ENCODE assay signal across 1 cellular context in genomic region chr1:148522561-148523204, GRCh38.
TF ChIP-seq lines count a peak whose summit lies in the region.

No MANE protein-coding gene starts in this region.

TF ChIP-seq in K562, 482 proteins besides CTCF, POLR2A, EP300 and RAD21 (continued from another document):
- TF ChIP-seq ARID4B (CRISPR knock-in tag; IDR thresholded peaks at IDR 0.05): peak; percentile 92
- TF ChIP-seq RUNX1 (IDR thresholded peaks at IDR 0.05; ENCODE audit: low read depth): peak; percentile 100
- TF ChIP-seq NR1H2 (CRISPR knock-in tag; IDR thresholded peaks at IDR 0.05): peak; percentile 96; the same call in 1 of the 2 replicates
- peak; percentile 92; the same call in 1 of the 2 replicates for TF ChIP-seq RERE (CRISPR knock-in tag; IDR thresholded peaks at IDR 0.05; ENCODE audit: borderline replicate concordance)
- 0 out of 2 replicates have a peak, but pooled peaks have one; percentile 19 for TF ChIP-seq IFI16 (CRISPR knock-in tag; IDR thresholded peaks at IDR 0.05)
- peak; percentile 41 for TF ChIP-seq ZFP36 (IDR thresholded peaks at IDR 0.05; ENCODE audit: low read depth, low read length, partially characterized antibody)
- peak in 1 of 2 experiments; percentile 89; a peak in 1 of 4 replicates for TF ChIP-seq RCOR1 (IDR thresholded peaks at IDR 0.05; ENCODE audit: borderline replicate concordance in 1 of 2, low read depth in 2 of 2, low read length in 2 of 2)
- peak; percentile 73 for TF ChIP-seq MEF2D (tag; conservative IDR thresholded peaks at IDR 0.05; ENCODE audit: low read depth)
- peak; percentile 15; the same call in 1 of the 2 replicates for TF ChIP-seq MGA (IDR thresholded peaks at IDR 0.05)
- peak; percentile 50; the same call in 1 of the 2 replicates for TF ChIP-seq CBFB (CRISPR knock-in tag; IDR thresholded peaks at IDR 0.05)
- peak; percentile 97; the same call in 1 of the 2 replicates for TF ChIP-seq ZFP30 (CRISPR knock-in tag; IDR thresholded peaks at IDR 0.05; ENCODE audit: borderline replicate concordance)
- TF ChIP-seq ATF4 (CRISPR knock-in tag; IDR thresholded peaks at IDR 0.05): peak; percentile 98
- TF ChIP-seq NR2C1 (IDR thresholded peaks at IDR 0.05): peak; percentile 50; the same call in 1 of the 2 replicates
- TF ChIP-seq NR2C1 (tag; IDR thresholded peaks at IDR 0.05): peak; percentile 77
- TF ChIP-seq ZSCAN29 (IDR thresholded peaks at IDR 0.05): peak; percentile 89
- TF ChIP-seq ZNF263 (CRISPR knock-in tag; IDR thresholded peaks at IDR 0.05; ENCODE audit: borderline replicate concordance): peak; percentile 52; the same call in 1 of the 2 replicates
- TF ChIP-seq NFIC (IDR thresholded peaks at IDR 0.05): peak; percentile 89
- TF ChIP-seq REST (CRISPR knock-in tag; IDR thresholded peaks at IDR 0.05; ENCODE audit: low read depth): peak; percentile 89; the same call in 1 of the 2 replicates
- TF ChIP-seq CXXC5 (CRISPR knock-in tag; IDR thresholded peaks at IDR 0.05): peak; percentile 89
- peak in 1 of 2 experiments; percentile 85; a peak in 3 of 4 replicates for TF ChIP-seq FOXA3 (CRISPR knock-in tag; conservative IDR thresholded peaks at IDR 0.05 in 1 of 2, IDR thresholded peaks at IDR 0.05 in 1 of 2)
- TF ChIP-seq IRF1 (CRISPR knock-in tag; IDR thresholded peaks at IDR 0.05; ENCODE audit: borderline replicate concordance): peak; percentile 85
